Comparison of ENCODE assay signal across 19 cellular contexts in the genomic region with DNA sequence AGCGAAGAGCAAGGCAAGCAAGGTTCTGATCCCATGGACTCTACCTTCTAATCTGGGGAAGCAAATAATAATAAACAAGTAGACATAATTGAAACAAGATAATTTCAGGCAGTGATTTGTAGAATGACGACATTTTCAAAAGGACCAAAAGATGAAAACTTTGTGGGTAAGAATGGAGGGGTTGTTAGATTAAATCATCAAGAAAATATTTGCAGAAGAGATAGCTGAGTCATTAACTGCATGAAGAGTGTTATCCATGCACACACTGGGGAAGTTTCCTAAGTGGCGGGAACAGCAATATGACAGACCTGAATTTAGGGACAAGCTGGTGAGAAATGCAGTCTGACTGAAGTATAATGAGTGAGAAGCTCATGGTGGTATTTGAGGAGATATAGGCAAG.
"Had no signal": no experiment of that assay in that cellular context is flagged by ENCODE, and none has a peak within 500 bp of the region (broad histone marks: within the 10 kb centered on the region; RNA-seq: fewer than 3 reads in every experiment).

No MANE protein-coding gene starts in this region.

- H3K9ac ChIP-seq: parathyroid adenoma had no signal

- H3K4me3 ChIP-seq: cardiac muscle cell, gastroesophageal sphincter, left lung, mucosa of descending colon, thyroid gland, uterus had no signal

- H3K4me1 ChIP-seq: gastroesophageal sphincter, left lung, parathyroid adenoma, uterus had no signal

- H3K27me3 ChIP-seq: cardiac muscle cell, gastroesophageal sphincter, left lung, thyroid gland, uterus had no signal

- H3K36me3 ChIP-seq: cardiac muscle cell, gastroesophageal sphincter, left lung, thyroid gland, uterus had no signal

- H3K36me3 Mint-ChIP-seq: naive thymus-derived CD4-positive, alpha-beta T cell; stimulated activated memory B cell treated with anti-CD40 and anti-IgM and Interleukin-4, amounts not matched to agents 10 μg/mL and 1 μg/mL and 100 μg/mL, for 72 hours had no signal

- H3K4me3 Mint-ChIP-seq: naive thymus-derived CD4-positive, alpha-beta T cell; stimulated activated memory B cell treated with anti-CD40 and anti-IgM and Interleukin-4, amounts not matched to agents 10 μg/mL and 1 μg/mL and 100 μg/mL, for 72 hours; T-helper 2 cell treated with Interferon-gamma antibody and Interleukin-4, amounts not matched to agents 5 μg/mL and 100 μg/mL, for 36 hours had no signal

- H2AFZ ChIP-seq: parathyroid adenoma had no signal

- ATAC-seq: gastroesophageal sphincter; left lung; mucosa of descending colon; naive thymus-derived CD4-positive, alpha-beta T cell; stimulated activated memory B cell treated with anti-CD40 and anti-IgM and Interleukin-4, amounts not matched to agents 10 μg/mL and 1 μg/mL and 100 μg/mL, for 72 hours had no signal

- DNase-seq: activated CD4-positive, alpha-beta T cell treated with anti-CD3 and anti-CD28 coated beads, Interleukin-2, amount 50 U/mL, for 1 hour; activated naive CD4-positive, alpha-beta T cell; activated T-cell treated with anti-CD3 and anti-CD28 coated beads for 4 hours; aorta; left lung; mammary epithelial cell; mucosa of descending colon; naive thymus-derived CD4-positive, alpha-beta T cell; stimulated activated CD4-positive, alpha-beta T cell treated with anti-CD3 and anti-CD28 coated beads, Interleukin-12 subunit alpha, Interleukin-12 subunit beta, amount 100 ng/mL, for 4 hours; stimulated activated CD4-positive, alpha-beta T cell treated with anti-CD3 and anti-CD28 coated beads, Interleukin-2, amount 100 ng/mL, for 24 hours; thyroid gland; uterus had no signal

- H3K4me1 Mint-ChIP-seq: naive thymus-derived CD4-positive, alpha-beta T cell; stimulated activated memory B cell treated with anti-CD40 and anti-IgM and Interleukin-4, amounts not matched to agents 10 μg/mL and 1 μg/mL and 100 μg/mL, for 72 hours had no signal

- H3K27ac Mint-ChIP-seq: naive thymus-derived CD4-positive, alpha-beta T cell; stimulated activated memory B cell treated with anti-CD40 and anti-IgM and Interleukin-4, amounts not matched to agents 10 μg/mL and 1 μg/mL and 100 μg/mL, for 72 hours; T-helper 2 cell treated with Interferon-gamma antibody and Interleukin-4, amounts not matched to agents 5 μg/mL and 100 μg/mL, for 36 hours had no signal

- H3K27me3 Mint-ChIP-seq: naive thymus-derived CD4-positive, alpha-beta T cell; stimulated activated memory B cell treated with anti-CD40 and anti-IgM and Interleukin-4, amounts not matched to agents 10 μg/mL and 1 μg/mL and 100 μg/mL, for 72 hours had no signal

- H3K27ac ChIP-seq: cardiac muscle cell, gastroesophageal sphincter, left lung, parathyroid adenoma, thyroid gland, uterus had no signal

- FAIRE-seq: colon, islet of Langerhans had no signal

- H3K9me3 ChIP-seq: gastroesophageal sphincter, left lung, mucosa of descending colon, thyroid gland, uterus had no signal

- H3K79me2 ChIP-seq: parathyroid adenoma had no signal
